Comparison of ENCODE assay signal across 1 cellular context in genomic region chr6:12351672-12352071, GRCh38.
TF ChIP-seq lines count a peak whose summit lies in the region.

No MANE protein-coding gene starts in this region.

TF ChIP-seq in GM23338, 12 proteins besides CTCF, POLR2A, EP300 and RAD21 (continued from another document):
- TF ChIP-seq REST (IDR thresholded peaks at IDR 0.05; ENCODE audit: unreplicated experiment), result no peak
